In genomic region chr17:17812211-17813054, GRCh38 we compare ENCODE assay signal across 1 cellular context.
TF ChIP-seq lines count a peak whose summit lies in the region.

No MANE protein-coding gene starts in this region.

TF ChIP-seq in HepG2, 621 proteins besides CTCF, POLR2A, EP300 and RAD21 (continued from another document and continues in another):
- TF ChIP-seq PBX2 (CRISPR knock-in tag; IDR thresholded peaks at IDR 0.05): no peak
- TF ChIP-seq MED8 (CRISPR knock-in tag; IDR thresholded peaks at IDR 0.05; ENCODE audit: insufficient replicate concordance): no peak
- TF ChIP-seq, protein P1, sequence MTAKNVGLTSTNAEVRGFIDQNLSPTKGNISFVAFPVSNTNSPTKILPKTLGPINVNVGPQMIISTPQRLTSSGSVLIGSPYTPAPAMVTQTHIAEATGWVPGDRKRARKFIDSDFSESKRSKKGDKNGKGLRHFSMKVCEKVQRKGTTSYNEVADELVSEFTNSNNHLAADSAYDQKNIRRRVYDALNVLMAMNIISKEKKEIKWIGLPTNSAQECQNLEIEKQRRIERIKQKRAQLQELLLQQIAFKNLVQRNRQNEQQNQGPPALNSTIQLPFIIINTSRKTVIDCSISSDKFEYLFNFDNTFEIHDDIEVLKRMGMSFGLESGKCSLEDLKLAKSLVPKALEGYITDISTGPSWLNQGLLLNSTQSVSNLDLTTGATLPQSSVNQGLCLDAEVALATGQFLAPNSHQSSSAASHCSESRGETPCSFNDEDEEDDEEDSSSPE (CRISPR knock-in tag; IDR thresholded peaks at IDR 0.05): 0 out of 2 replicates have a peak, but pooled peaks have one; percentile 17
- peak; percentile 85 for TF ChIP-seq HOXA5 (CRISPR knock-in tag; IDR thresholded peaks at IDR 0.05)
- TF ChIP-seq, protein P2, sequence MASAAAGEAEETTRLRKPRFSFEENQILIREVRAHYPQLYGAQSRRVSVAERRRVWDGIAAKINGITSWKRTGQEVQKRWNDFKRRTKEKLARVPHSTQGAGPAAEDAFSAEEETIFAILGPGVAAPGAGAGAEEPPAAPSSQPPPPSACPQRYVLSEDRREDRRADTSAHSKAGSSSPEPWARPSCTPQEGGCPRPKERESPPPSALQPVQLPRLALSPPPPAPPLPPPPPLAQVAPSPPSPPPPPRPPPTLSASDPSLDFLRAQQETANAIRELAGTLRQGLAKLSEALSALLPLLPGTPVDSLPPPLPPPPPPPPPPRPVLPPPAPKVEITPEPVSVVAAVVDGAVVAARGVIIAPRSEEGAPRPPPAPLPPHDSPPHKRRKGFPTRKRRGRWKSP (CRISPR knock-in tag; IDR thresholded peaks at IDR 0.05): no peak
- peak; percentile 57 for TF ChIP-seq RARA (CRISPR knock-in tag; IDR thresholded peaks at IDR 0.05)
- no peak for TF ChIP-seq BHLHE40 (IDR thresholded peaks at IDR 0.05; ENCODE audit: low read length)
- TF ChIP-seq PHB2 (IDR thresholded peaks at IDR 0.05; ENCODE audit: partially characterized antibody): no peak
- no peak; the same call in 1 of the 2 replicates for TF ChIP-seq ZNF691 (CRISPR knock-in tag; IDR thresholded peaks at IDR 0.05; ENCODE audit: borderline replicate concordance, low read depth)
- no peak; the same call in 1 of the 2 replicates for TF ChIP-seq MEIS1 (CRISPR knock-in tag; IDR thresholded peaks at IDR 0.05; ENCODE audit: borderline replicate concordance)
- TF ChIP-seq MAFK (conservative IDR thresholded peaks at IDR 0.05 in 1 of 2, IDR thresholded peaks at IDR 0.05 in 1 of 2; ENCODE audit: low read length in 2 of 2): no peak
- peak; percentile 73; the same call in 1 of the 2 replicates for TF ChIP-seq ZNF768 (CRISPR knock-in tag; IDR thresholded peaks at IDR 0.05)
- TF ChIP-seq ZNF331 (CRISPR knock-in tag; IDR thresholded peaks at IDR 0.05): 0 out of 2 replicates have a peak, but pooled peaks have one; percentile 14
- TF ChIP-seq, protein P3, sequence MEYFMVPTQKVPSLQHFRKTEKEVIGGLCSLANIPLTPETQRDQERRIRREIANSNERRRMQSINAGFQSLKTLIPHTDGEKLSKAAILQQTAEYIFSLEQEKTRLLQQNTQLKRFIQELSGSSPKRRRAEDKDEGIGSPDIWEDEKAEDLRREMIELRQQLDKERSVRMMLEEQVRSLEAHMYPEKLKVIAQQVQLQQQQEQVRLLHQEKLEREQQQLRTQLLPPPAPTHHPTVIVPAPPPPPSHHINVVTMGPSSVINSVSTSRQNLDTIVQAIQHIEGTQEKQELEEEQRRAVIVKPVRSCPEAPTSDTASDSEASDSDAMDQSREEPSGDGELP (IDR thresholded peaks at IDR 0.05; ENCODE audit: borderline replicate concordance, low read depth): no peak
- TF ChIP-seq NPAS2 (CRISPR knock-in tag; IDR thresholded peaks at IDR 0.05; ENCODE audit: borderline replicate concordance): no peak
- TF ChIP-seq TGIF2 (CRISPR knock-in tag; IDR thresholded peaks at IDR 0.05): no peak
- TF ChIP-seq MYNN (CRISPR knock-in tag; IDR thresholded peaks at IDR 0.05; ENCODE audit: low read depth): no peak
- TF ChIP-seq ELF3 (CRISPR knock-in tag; IDR thresholded peaks at IDR 0.05): peak; percentile 22; the same call in 1 of the 2 replicates
- TF ChIP-seq KLF12 (CRISPR knock-in tag; IDR thresholded peaks at IDR 0.05; ENCODE audit: borderline replicate concordance): no peak; the same call in 1 of the 2 replicates
- no peak for TF ChIP-seq ZNF253 (CRISPR knock-in tag; IDR thresholded peaks at IDR 0.05; ENCODE audit: borderline replicate concordance)
- 0 out of 2 replicates have a peak, but pooled peaks have one; percentile 26 for TF ChIP-seq SP2 (CRISPR knock-in tag; IDR thresholded peaks at IDR 0.05)
- TF ChIP-seq PAX8 (CRISPR knock-in tag; IDR thresholded peaks at IDR 0.05; ENCODE audit: borderline replicate concordance): no peak
- no peak for TF ChIP-seq HINFP (CRISPR knock-in tag; IDR thresholded peaks at IDR 0.05; ENCODE audit: low read depth)
- TF ChIP-seq ARID3A (IDR thresholded peaks at IDR 0.05; ENCODE audit: low read depth, low read length): no peak
- TF ChIP-seq ZNF746 (CRISPR knock-in tag; IDR thresholded peaks at IDR 0.05): 0 out of 2 replicates have a peak, but pooled peaks have one; percentile 37
- TF ChIP-seq ZNF567 (CRISPR knock-in tag; IDR thresholded peaks at IDR 0.05; ENCODE audit: borderline replicate concordance): no peak
- no peak for TF ChIP-seq ZNF543 (CRISPR knock-in tag; IDR thresholded peaks at IDR 0.05)
- TF ChIP-seq MXI1 (IDR thresholded peaks at IDR 0.05; ENCODE audit: borderline replicate concordance, low read depth, low read length): peak; percentile 65; the same call in 1 of the 3 replicates
- TF ChIP-seq ZBTB8A (CRISPR knock-in tag; IDR thresholded peaks at IDR 0.05; ENCODE audit: borderline replicate concordance, low read depth): no peak
- TF ChIP-seq KAT2B (IDR thresholded peaks at IDR 0.05; ENCODE audit: borderline replicate concordance, low read depth, low read length): no peak
- TF ChIP-seq, protein P4, sequence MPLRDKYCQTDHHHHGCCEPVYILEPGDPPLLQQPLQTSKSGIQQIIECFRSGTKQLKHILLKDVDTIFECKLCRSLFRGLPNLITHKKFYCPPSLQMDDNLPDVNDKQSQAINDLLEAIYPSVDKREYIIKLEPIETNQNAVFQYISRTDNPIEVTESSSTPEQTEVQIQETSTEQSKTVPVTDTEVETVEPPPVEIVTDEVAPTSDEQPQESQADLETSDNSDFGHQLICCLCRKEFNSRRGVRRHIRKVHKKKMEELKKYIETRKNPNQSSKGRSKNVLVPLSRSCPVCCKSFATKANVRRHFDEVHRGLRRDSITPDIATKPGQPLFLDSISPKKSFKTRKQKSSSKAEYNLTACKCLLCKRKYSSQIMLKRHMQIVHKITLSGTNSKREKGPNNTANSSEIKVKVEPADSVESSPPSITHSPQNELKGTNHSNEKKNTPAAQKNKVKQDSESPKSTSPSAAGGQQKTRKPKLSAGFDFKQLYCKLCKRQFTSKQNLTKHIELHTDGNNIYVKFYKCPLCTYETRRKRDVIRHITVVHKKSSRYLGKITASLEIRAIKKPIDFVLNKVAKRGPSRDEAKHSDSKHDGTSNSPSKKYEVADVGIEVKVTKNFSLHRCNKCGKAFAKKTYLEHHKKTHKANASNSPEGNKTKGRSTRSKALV (CRISPR knock-in tag; IDR thresholded peaks at IDR 0.05): no peak
- no peak for TF ChIP-seq SIX4 (CRISPR knock-in tag; IDR thresholded peaks at IDR 0.05)
- TF ChIP-seq TBX2 (CRISPR knock-in tag; IDR thresholded peaks at IDR 0.05; ENCODE audit: borderline replicate concordance): peak; percentile 11; the same call in 1 of the 2 replicates
- no peak for TF ChIP-seq SRF (IDR thresholded peaks at IDR 0.05; ENCODE audit: low read depth, low read length)
- TF ChIP-seq DZIP1 (CRISPR knock-in tag; IDR thresholded peaks at IDR 0.05): no peak
- no peak for TF ChIP-seq ZSCAN30 (CRISPR knock-in tag; IDR thresholded peaks at IDR 0.05)
- TF ChIP-seq, protein P5, sequence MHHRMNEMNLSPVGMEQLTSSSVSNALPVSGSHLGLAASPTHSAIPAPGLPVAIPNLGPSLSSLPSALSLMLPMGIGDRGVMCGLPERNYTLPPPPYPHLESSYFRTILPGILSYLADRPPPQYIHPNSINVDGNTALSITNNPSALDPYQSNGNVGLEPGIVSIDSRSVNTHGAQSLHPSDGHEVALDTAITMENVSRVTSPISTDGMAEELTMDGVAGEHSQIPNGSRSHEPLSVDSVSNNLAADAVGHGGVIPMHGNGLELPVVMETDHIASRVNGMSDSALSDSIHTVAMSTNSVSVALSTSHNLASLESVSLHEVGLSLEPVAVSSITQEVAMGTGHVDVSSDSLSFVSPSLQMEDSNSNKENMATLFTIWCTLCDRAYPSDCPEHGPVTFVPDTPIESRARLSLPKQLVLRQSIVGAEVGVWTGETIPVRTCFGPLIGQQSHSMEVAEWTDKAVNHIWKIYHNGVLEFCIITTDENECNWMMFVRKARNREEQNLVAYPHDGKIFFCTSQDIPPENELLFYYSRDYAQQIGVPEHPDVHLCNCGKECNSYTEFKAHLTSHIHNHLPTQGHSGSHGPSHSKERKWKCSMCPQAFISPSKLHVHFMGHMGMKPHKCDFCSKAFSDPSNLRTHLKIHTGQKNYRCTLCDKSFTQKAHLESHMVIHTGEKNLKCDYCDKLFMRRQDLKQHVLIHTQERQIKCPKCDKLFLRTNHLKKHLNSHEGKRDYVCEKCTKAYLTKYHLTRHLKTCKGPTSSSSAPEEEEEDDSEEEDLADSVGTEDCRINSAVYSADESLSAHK (CRISPR knock-in tag; IDR thresholded peaks at IDR 0.05; ENCODE audit: borderline replicate concordance): no peak
- TF ChIP-seq, protein P6, sequence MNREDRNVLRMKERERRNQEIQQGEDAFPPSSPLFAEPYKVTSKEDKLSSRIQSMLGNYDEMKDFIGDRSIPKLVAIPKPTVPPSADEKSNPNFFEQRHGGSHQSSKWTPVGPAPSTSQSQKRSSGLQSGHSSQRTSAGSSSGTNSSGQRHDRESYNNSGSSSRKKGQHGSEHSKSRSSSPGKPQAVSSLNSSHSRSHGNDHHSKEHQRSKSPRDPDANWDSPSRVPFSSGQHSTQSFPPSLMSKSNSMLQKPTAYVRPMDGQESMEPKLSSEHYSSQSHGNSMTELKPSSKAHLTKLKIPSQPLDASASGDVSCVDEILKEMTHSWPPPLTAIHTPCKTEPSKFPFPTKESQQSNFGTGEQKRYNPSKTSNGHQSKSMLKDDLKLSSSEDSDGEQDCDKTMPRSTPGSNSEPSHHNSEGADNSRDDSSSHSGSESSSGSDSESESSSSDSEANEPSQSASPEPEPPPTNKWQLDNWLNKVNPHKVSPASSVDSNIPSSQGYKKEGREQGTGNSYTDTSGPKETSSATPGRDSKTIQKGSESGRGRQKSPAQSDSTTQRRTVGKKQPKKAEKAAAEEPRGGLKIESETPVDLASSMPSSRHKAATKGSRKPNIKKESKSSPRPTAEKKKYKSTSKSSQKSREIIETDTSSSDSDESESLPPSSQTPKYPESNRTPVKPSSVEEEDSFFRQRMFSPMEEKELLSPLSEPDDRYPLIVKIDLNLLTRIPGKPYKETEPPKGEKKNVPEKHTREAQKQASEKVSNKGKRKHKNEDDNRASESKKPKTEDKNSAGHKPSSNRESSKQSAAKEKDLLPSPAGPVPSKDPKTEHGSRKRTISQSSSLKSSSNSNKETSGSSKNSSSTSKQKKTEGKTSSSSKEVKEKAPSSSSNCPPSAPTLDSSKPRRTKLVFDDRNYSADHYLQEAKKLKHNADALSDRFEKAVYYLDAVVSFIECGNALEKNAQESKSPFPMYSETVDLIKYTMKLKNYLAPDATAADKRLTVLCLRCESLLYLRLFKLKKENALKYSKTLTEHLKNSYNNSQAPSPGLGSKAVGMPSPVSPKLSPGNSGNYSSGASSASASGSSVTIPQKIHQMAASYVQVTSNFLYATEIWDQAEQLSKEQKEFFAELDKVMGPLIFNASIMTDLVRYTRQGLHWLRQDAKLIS (CRISPR knock-in tag; IDR thresholded peaks at IDR 0.05): no peak
